In genomic region chr14:33842299-33842698, GRCh38 we compare ENCODE assay signal across 19 cellular contexts.
DNase-seq lines count a peak whose midpoint lies in the region; ATAC-seq and TF ChIP-seq lines count a peak whose summit lies in the region.
"Had no signal": no experiment of that assay in that cellular context is flagged by ENCODE, and none has a peak within 500 bp of the region (broad histone marks: within the 10 kb centered on the region; RNA-seq: fewer than 3 reads in every experiment).

No MANE protein-coding gene starts in this region.

- no peak for TF ChIP-seq POLR2A in transverse colon (IDR thresholded peaks at IDR 0.05)

- no peak overlapping the region for H3K27ac Mint-ChIP-seq in activated naive CD4-positive, alpha-beta T cell treated with anti-CD3 and anti-CD28 coated beads, Interleukin-2, amount 50 U/mL, for 72 hours
- H3K27ac Mint-ChIP-seq: CD8-positive, alpha-beta T cell; nephron progenitor cell; stimulated activated naive CD8-positive, alpha-beta T cell treated with anti-CD3 and anti-CD28 coated beads, Interleukin-15, Interleukin-2, amounts not matched to agents 100 ng/mL and 50 ng/mL, for 24 hours; T-helper 1 cell treated with Interleukin-12 subunit alpha and Interleukin-12 subunit beta and Interleukin-4 antibody, amounts not matched to agents 30 μg/mL and 1 μg/mL, for 36 hours had no signal

- no peaks in the 10 kb centered on the region for H3K9me3 ChIP-seq in transverse colon
- H3K9me3 ChIP-seq: colonic mucosa, psoas muscle had no signal

- no peaks in the 10 kb centered on the region for H3K27me3 ChIP-seq in transverse colon
- H3K27me3 ChIP-seq: colonic mucosa had no signal

- H3K4me1 ChIP-seq in transverse colon = peaks cover 0 to 16% (median 4%) of the 10 kb centered on the region in 4 donors
- H3K4me1 ChIP-seq: colonic mucosa had no signal

- no peak for TF ChIP-seq EP300 in transverse colon (IDR thresholded peaks at IDR 0.05; ENCODE audit: low read depth)

- intact Hi-C loops in transverse colon (cut with DNase I; ENCODE audit: low total_unique reads) = loop anchor here (5.0 to 10.0 kb wide), 2 partner anchors 253 to 380 kb away; no protein-coding TSS in a partner anchor

- no peaks in the 10 kb centered on the region for H3K36me3 Mint-ChIP-seq in activated naive CD4-positive, alpha-beta T cell treated with anti-CD3 and anti-CD28 coated beads, Interleukin-2, amount 50 U/mL, for 72 hours
- H3K36me3 Mint-ChIP-seq: CD8-positive, alpha-beta T cell had no signal

- H3K9me3 Mint-ChIP-seq in activated naive CD4-positive, alpha-beta T cell treated with anti-CD3 and anti-CD28 coated beads, Interleukin-2, amount 50 U/mL, for 72 hours = no peaks in the 10 kb centered on the region
- H3K9me3 Mint-ChIP-seq: CD8-positive, alpha-beta T cell; nephron progenitor cell; stimulated activated naive CD8-positive, alpha-beta T cell treated with anti-CD3 and anti-CD28 coated beads, Interleukin-15, Interleukin-2, amounts not matched to agents 100 ng/mL and 50 ng/mL, for 24 hours; T-helper 1 cell treated with Interleukin-12 subunit alpha and Interleukin-12 subunit beta and Interleukin-4 antibody, amounts not matched to agents 30 μg/mL and 1 μg/mL, for 36 hours had no signal

- H3K4me3 ChIP-seq in transverse colon = no peak overlapping the region
- H3K4me3 ChIP-seq: colonic mucosa, psoas muscle had no signal

- ATAC-seq in activated naive CD4-positive, alpha-beta T cell treated with anti-CD3 and anti-CD28 coated beads, Interleukin-2, amount 50 U/mL, for 72 hours = peak; percentile 32 to 36
- ATAC-seq: CD8-positive, alpha-beta T cell; psoas muscle had no signal

- no peaks in the 10 kb centered on the region for H3K36me3 ChIP-seq in transverse colon
- H3K36me3 ChIP-seq: colonic mucosa, WERI-Rb-1 had no signal

- no peak for TF ChIP-seq CTCF in transverse colon (IDR thresholded peaks at IDR 0.05)

- WGBS in transverse colon (ENCODE audit: low coverage in 1 of 2), 2 donors = 88 to 100% methylated on average over 1 of the region's 1 CpG

- DNase-seq in activated naive CD4-positive, alpha-beta T cell treated with anti-CD3 and anti-CD28 coated beads, Interleukin-2, amount 50 U/mL, for 72 hours (ENCODE audit: low spot score in 2 of 2) = no peak
- no peak for DNase-seq in activated naive CD4-positive, alpha-beta T cell treated with Interleukin-2 at 50 U/mL for 16 hours
- peak; percentile 63 for DNase-seq in NCI-H345 (lab: John Stamatoyannopoulos, UW)
- DNase-seq in epithelial cell of prostate (ENCODE audit: low read depth, low spot score) = peak; percentile 72
- DNase-seq in transverse colon = peak; percentile 33
- no peak for DNase-seq in activated T-cell treated with anti-CD3 and anti-CD28 coated beads, Interleukin-2, amount 50 U/mL, for 1 hour
- DNase-seq in activated CD4-positive, CD25-positive, alpha-beta regulatory T cell (lab: John Stamatoyannopoulos, UW) = no peak
- no peak for DNase-seq in activated effector memory CD4-positive, alpha-beta T cell treated with anti-CD3 and anti-CD28 coated beads, Interleukin-2, amount 50 U/mL, for 16 hours
- DNase-seq: CD8-positive, alpha-beta T cell; colonic mucosa; GDM1; nephron progenitor cell; psoas muscle; Right ventricle myocardium superior; WERI-Rb-1 had no signal

- H3K27ac ChIP-seq in epithelial cell of prostate (no peak overlapping the region), transverse colon (no peak overlapping the region)
- H3K27ac ChIP-seq: colonic mucosa, HL-60, KMS-11, psoas muscle, WERI-Rb-1 had no signal

- in situ Hi-C loops in transverse colon (cut with MboI; ENCODE audit: low pct_ligation_motif_present in 1 of 4, low pct_unique_long_range_greater_than_20kb in 1 of 4, low sequenced_read_pairs in 3 of 4) = loop anchor here (10.0 to 25.0 kb wide), 6 partner anchors 245 to 470 kb away; no protein-coding TSS in a partner anchor

Comparison
In these comparisons a context has a peak if more than half of its experiments do, and no peak if none do; other contexts are left out.
1. DNase-seq: peak in NCI-H345 (single experiment), epithelial cell of prostate (single experiment) and transverse colon (single experiment); none in activated naive CD4-positive, alpha-beta T cell treated with anti-CD3 and anti-CD28 coated beads, Interleukin-2, amount 50 U/mL, for 72 hours (0 of 2), activated naive CD4-positive, alpha-beta T cell treated with Interleukin-2 at 50 U/mL for 16 hours (single experiment), activated T-cell treated with anti-CD3 and anti-CD28 coated beads, Interleukin-2, amount 50 U/mL, for 1 hour (single experiment), activated CD4-positive, CD25-positive, alpha-beta regulatory T cell (0 of 4) and activated effector memory CD4-positive, alpha-beta T cell treated with anti-CD3 and anti-CD28 coated beads, Interleukin-2, amount 50 U/mL, for 16 hours (single experiment).